In genomic region chr7:137898839-137899681, GRCh38 we compare ENCODE assay signal across 8 cellular contexts. TPM values are rescaled to one million over a fixed set of nuclear protein-coding genes. Genes with fewer than 3 reads are reported as not detected.
DNase-seq lines count a peak whose midpoint lies in the region; ATAC-seq and TF ChIP-seq lines count a peak whose summit lies in the region.

No MANE protein-coding gene starts in this region.

- H3K4me3 Mint-ChIP-seq in dendritic cell treated with granulocyte-macrophage colony-stimulating factor and Interleukin-4, amounts not matched to agents 40 ng/mL and 50 ng/mL, for 4 days = peak overlapping the region; percentile 63

- peaks cover 74% of the 10 kb centered on the region for H3K36me3 Mint-ChIP-seq in dendritic cell treated with granulocyte-macrophage colony-stimulating factor and Interleukin-4, amounts not matched to agents 40 ng/mL and 50 ng/mL, for 4 days (ENCODE audit: low read depth)

- H3K27ac ChIP-seq in lower lobe of right lung = peak overlapping the region; percentile 43

- H3K27me3 Mint-ChIP-seq in dendritic cell treated with granulocyte-macrophage colony-stimulating factor and Interleukin-4, amounts not matched to agents 40 ng/mL and 50 ng/mL, for 4 days = no peaks in the 10 kb centered on the region

- intact Hi-C loops in dendritic cell treated with granulocyte-macrophage colony-stimulating factor and Interleukin-4, amounts not matched to agents 40 ng/mL and 50 ng/mL, for 4 days (cut with micrococcal nuclease) = loop anchor here (1.0 to 2.0 kb wide), 2 partner anchors 243 to 292 kb away; no protein-coding TSS in a partner anchor
- intact Hi-C loops in lower lobe of right lung (cut with DNase I) = loop anchor here (5.0 kb wide), 1 partner anchor 242 kb away; no protein-coding TSS in a partner anchor

- TF ChIP-seq CTCF in BE2C (IDR thresholded peaks at IDR 0.05; ENCODE audit: low read depth, low read length) (peak; percentile 99), lower lobe of right lung (IDR thresholded peaks at IDR 0.05) (peak; percentile 88)

- peak overlapping the region; percentile 41 for H3K4me3 ChIP-seq in BE2C (ENCODE audit: low read depth, low read length)
- H3K4me3 ChIP-seq in lower lobe of right lung = no peak overlapping the region

- DNase-seq in BE2C = peak; percentile 88
- DNase-seq in GM19238 (ENCODE audit: insufficient read length, low spot score) = peak; percentile 54
- DNase-seq in NCI-H69 (lab: John Stamatoyannopoulos, UW) = peak; percentile 81
- DNase-seq in activated CD4-positive, alpha-beta T cell treated with anti-CD3 and anti-CD28 coated beads, Interleukin-2, amount 50 U/mL, for 24 hours (ENCODE audit: low read depth in 1 of 2, low spot score in 1 of 2) = peak; percentile 51 to 70
- peak; percentile 82 for DNase-seq in lower lobe of right lung
- DNase-seq in stimulated activated CD4-positive, alpha-beta T cell treated with anti-CD3 and anti-CD28 coated beads, TNF-alpha, amount 100 ng/mL, for 4 hours (ENCODE audit: low read depth in 3 of 3) = peak; percentile 57 to 61 (median 60)

- H3K9me3 ChIP-seq in BE2C (no peaks in the 10 kb centered on the region), lower lobe of right lung (no peaks in the 10 kb centered on the region)

- peaks cover 5% of the 10 kb centered on the region; the same call in 1 of the 2 replicates for H3K36me3 ChIP-seq in BE2C
- peaks cover 87% of the 10 kb centered on the region for H3K36me3 ChIP-seq in lower lobe of right lung

- H3K4me1 ChIP-seq in BE2C = peaks cover 14% of the 10 kb centered on the region
- H3K4me1 ChIP-seq in lower lobe of right lung = peaks cover 16% of the 10 kb centered on the region

- ATAC-seq in HG03378 (IDR thresholded peaks at IDR 0.05; ENCODE audit: unreplicated experiment) (peak; percentile 62), lower lobe of right lung (peak; percentile 93)

- H3K27ac Mint-ChIP-seq in dendritic cell treated with granulocyte-macrophage colony-stimulating factor and Interleukin-4, amounts not matched to agents 40 ng/mL and 50 ng/mL, for 4 days = peak overlapping the region; percentile 70

- no peaks in the 10 kb centered on the region for H3K9me3 Mint-ChIP-seq in dendritic cell treated with granulocyte-macrophage colony-stimulating factor and Interleukin-4, amounts not matched to agents 40 ng/mL and 50 ng/mL, for 4 days

- H3K4me1 Mint-ChIP-seq in dendritic cell treated with granulocyte-macrophage colony-stimulating factor and Interleukin-4, amounts not matched to agents 40 ng/mL and 50 ng/mL, for 4 days (ENCODE audit: low read depth) = peaks cover 31% of the 10 kb centered on the region

- H3K27me3 ChIP-seq in BE2C (no peaks in the 10 kb centered on the region), lower lobe of right lung (ENCODE audit: low read depth) (no peaks in the 10 kb centered on the region)

RNA-seq across cellular contexts. Expression of gene DGKI, which starts 52.3 kb away (rescaled TPM):
- polyA plus RNA-seq in BE2C (2012; ENCODE audit: insufficient read depth, insufficient read length, low read depth) = 4.0 TPM
- 0.09 TPM for total RNA-seq in lower lobe of right lung
